ENCODE assay signal across 23 cellular contexts in the genomic region with DNA sequence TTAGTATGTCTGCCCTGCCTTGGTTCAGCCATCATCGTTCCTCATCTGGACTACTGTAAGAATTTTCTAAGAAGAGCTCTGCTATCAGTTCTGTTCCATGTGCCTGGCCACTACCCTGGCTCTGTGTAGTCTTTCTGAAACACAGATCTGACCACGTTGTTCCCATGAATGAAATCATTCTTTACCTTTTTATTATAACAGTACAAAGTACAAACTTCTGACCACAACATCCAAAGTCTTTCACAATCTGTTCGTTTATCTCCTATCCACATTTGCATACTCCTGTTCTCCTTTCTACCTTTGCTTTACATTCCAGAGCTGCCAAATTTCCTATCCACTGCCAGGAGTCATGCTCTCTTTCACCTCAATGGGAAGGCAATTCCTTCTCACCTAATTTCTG.
"Had no signal": no experiment of that assay in that cellular context is flagged by ENCODE, and none has a peak within 500 bp of the region (broad histone marks: within the 10 kb centered on the region; RNA-seq: fewer than 3 reads in every experiment).

No MANE protein-coding gene starts in this region.

- H3K27ac Mint-ChIP-seq: naive B cell, nephron had no signal

- H3K9ac ChIP-seq: parathyroid adenoma had no signal

- H3K9me3 ChIP-seq: heart left ventricle, left ventricle myocardium inferior, prostate gland, sigmoid colon, tibial artery, upper lobe of right lung, vagina had no signal

- ATAC-seq: esophagus mucosa, heart left ventricle, upper lobe of right lung had no signal

- H3K27me3 Mint-ChIP-seq: naive B cell had no signal

- H3K4me3 ChIP-seq: heart left ventricle, left ventricle myocardium inferior, lung, prostate gland, sigmoid colon, skin epidermis, tibial artery, upper lobe of right lung, vagina had no signal

- H3K27me3 ChIP-seq: heart left ventricle, sigmoid colon, tibial artery, upper lobe of right lung, vagina had no signal

- H3K36me3 Mint-ChIP-seq: naive B cell had no signal

- H2AFZ ChIP-seq: parathyroid adenoma had no signal

- H3K79me2 ChIP-seq: parathyroid adenoma had no signal

- H3K4me1 Mint-ChIP-seq: naive B cell, nephron had no signal

- H3K4me1 ChIP-seq: heart left ventricle, left ventricle myocardium inferior, parathyroid adenoma, prostate gland, sigmoid colon, tibial artery, upper lobe of right lung, vagina had no signal

- H3K36me3 ChIP-seq: heart left ventricle, left ventricle myocardium inferior, prostate gland, sigmoid colon, tibial artery, upper lobe of right lung, vagina had no signal

- H3K4me3 Mint-ChIP-seq: naive B cell, nephron had no signal

- H3K9me3 Mint-ChIP-seq: nephron had no signal

- H3K27ac ChIP-seq: heart left ventricle, left ventricle myocardium inferior, parathyroid adenoma, prostate gland, sigmoid colon, skin epidermis, tibial artery, upper lobe of right lung, vagina had no signal

- DNase-seq: cortex of kidney; effector memory CD4-positive, alpha-beta T cell; heart left ventricle; hypothalamus; islet precursor cell; left ventricle myocardium inferior; mesenchymal stem cell; midbrain; naive B cell; occipital lobe; retina; sigmoid colon; stimulated activated CD4-positive, alpha-beta T cell treated with anti-CD3 and anti-CD28 coated beads, Interleukin-2, amount 100 ng/mL, for 48 hours; stimulated activated naive CD4-positive, alpha-beta T cell treated with Interleukin-2 at 50 U/mL for 16 hours; tibial artery; upper lobe of right lung had no signal
